ENCODE assay signal across 8 cellular contexts in genomic region chr12:91811481-91812287, GRCh38.
DNase-seq lines count a peak whose midpoint lies in the region; ATAC-seq and TF ChIP-seq lines count a peak whose summit lies in the region.

No MANE protein-coding gene starts in this region.

- H3K4me3 ChIP-seq in GM23338 (no peak overlapping the region), kidney epithelial cell (ENCODE audit: low read depth, low read length) (no peak overlapping the region)

- H3K27me3 Mint-ChIP-seq in GM23338 (ENCODE audit: insufficient read depth, low read depth, poor library complexity) = peaks cover 2% of the 10 kb centered on the region

- H3K9me2 ChIP-seq in GM23338 (ENCODE audit: insufficient read depth) = no peaks in the 10 kb centered on the region; the same call in none of the 2 replicates

- peak; percentile 69 for ATAC-seq in GM23338

- H3K4me2 ChIP-seq in GM23338 = no peak overlapping the region

- no peak overlapping the region for H3K4me3 Mint-ChIP-seq in GM23338

- no peak overlapping the region for H2AFZ ChIP-seq in GM23338

- H3K27ac ChIP-seq in GM23338 (ENCODE audit: low read depth) = no peak overlapping the region
- H3K27ac ChIP-seq in caudate nucleus (ENCODE audit: low read depth, low read length) = no peak overlapping the region

- TF ChIP-seq CTCF in GM23338 (conservative IDR thresholded peaks at IDR 0.05; ENCODE audit: low read depth in 2 of 2) (peak; percentile 73 to 94), kidney epithelial cell (IDR thresholded peaks at IDR 0.05; ENCODE audit: insufficient read depth, low read length, poor library complexity, severe bottlenecking) (peak; percentile 81)

- no peaks in the 10 kb centered on the region for H3K4me1 ChIP-seq in GM23338 (ENCODE audit: insufficient read depth)

- H3K36me3 ChIP-seq in GM23338 (ENCODE audit: insufficient read depth) (no peaks in the 10 kb centered on the region), kidney epithelial cell (ENCODE audit: control insufficient read depth, insufficient read depth, low read length) (no peaks in the 10 kb centered on the region)

- DNase-seq in ELR (ENCODE audit: low read depth) (peak; percentile 64), GM23338 (ENCODE audit: low spot score) (peak; percentile 81), NCI-H1105 treated with DMSO at 0.1 percent for 48 hours (lab: John Stamatoyannopoulos, UW) (peak; percentile 49), caudate nucleus (lab: John Stamatoyannopoulos, UW) (peak in 49 of 61 donors; percentile 0 to 61 (median 19)), kidney epithelial cell (ENCODE audit: low read depth) (no peak), cortex of kidney (lab: John Stamatoyannopoulos, UW) (no peak)
- peak; percentile 48 for DNase-seq in activated CD4-positive, CD25-positive, alpha-beta regulatory T cell treated with anti-CD3 and anti-CD28 coated beads, Interleukin-2, amount 50 U/mL, for 16 hours (ENCODE audit: low read depth, low spot score)
- peak; percentile 61 for DNase-seq in stimulated activated CD4-positive, alpha-beta T cell treated with anti-CD3 and anti-CD28 coated beads, Interleukin-2, amount 100 ng/mL, for 4 hours (ENCODE audit: low read depth)

- H3F3A ChIP-seq in GM23338 (replicated peaks; ENCODE audit: low read depth) = no peaks in the 10 kb centered on the region

- no peak overlapping the region for H3K27ac Mint-ChIP-seq in GM23338

- H3K27me3 ChIP-seq in GM23338 (ENCODE audit: insufficient read depth) (no peaks in the 10 kb centered on the region), kidney epithelial cell (ENCODE audit: control insufficient read depth, insufficient read depth, low read length) (no peaks in the 10 kb centered on the region)

- H3K4me1 Mint-ChIP-seq in GM23338 = no peaks in the 10 kb centered on the region

- no peaks in the 10 kb centered on the region for H4K20me1 ChIP-seq in GM23338 (replicated peaks; ENCODE audit: insufficient read depth)

- peaks cover 5% of the 10 kb centered on the region for H3K9me3 Mint-ChIP-seq in GM23338

- H3K79me2 ChIP-seq in GM23338 (replicated peaks; ENCODE audit: insufficient read depth) = no peaks in the 10 kb centered on the region

- H3K36me3 Mint-ChIP-seq in GM23338 (ENCODE audit: low read depth) = 0 out of 3 replicates have a peak, but pooled peaks cover 3% of the 10 kb centered on the region

TF ChIP-seq in GM23338, 12 proteins besides CTCF, POLR2A, EP300 and RAD21:
- TF ChIP-seq STAT1 (IDR thresholded peaks at IDR 0.05; ENCODE audit: unreplicated experiment) (no peak), JUNB (IDR thresholded peaks at IDR 0.05; ENCODE audit: unreplicated experiment) (no peak), EZH2phosphoT487 (IDR thresholded peaks at IDR 0.05; ENCODE audit: unreplicated experiment) (no peak)

Comparison
In these comparisons a context has a peak if more than half of its experiments do, and no peak if none do; other contexts are left out.
1. DNase-seq: peak in ELR (single experiment), GM23338 (single experiment), NCI-H1105 treated with DMSO at 0.1 percent for 48 hours (single experiment), activated CD4-positive, CD25-positive, alpha-beta regulatory T cell treated with anti-CD3 and anti-CD28 coated beads, Interleukin-2, amount 50 U/mL, for 16 hours (single experiment), caudate nucleus (49 of 61) and stimulated activated CD4-positive, alpha-beta T cell treated with anti-CD3 and anti-CD28 coated beads, Interleukin-2, amount 100 ng/mL, for 4 hours (single experiment); none in kidney epithelial cell (single experiment) and cortex of kidney (single experiment).